8 cellular contexts compared by ENCODE assay signal in the genomic region with DNA sequence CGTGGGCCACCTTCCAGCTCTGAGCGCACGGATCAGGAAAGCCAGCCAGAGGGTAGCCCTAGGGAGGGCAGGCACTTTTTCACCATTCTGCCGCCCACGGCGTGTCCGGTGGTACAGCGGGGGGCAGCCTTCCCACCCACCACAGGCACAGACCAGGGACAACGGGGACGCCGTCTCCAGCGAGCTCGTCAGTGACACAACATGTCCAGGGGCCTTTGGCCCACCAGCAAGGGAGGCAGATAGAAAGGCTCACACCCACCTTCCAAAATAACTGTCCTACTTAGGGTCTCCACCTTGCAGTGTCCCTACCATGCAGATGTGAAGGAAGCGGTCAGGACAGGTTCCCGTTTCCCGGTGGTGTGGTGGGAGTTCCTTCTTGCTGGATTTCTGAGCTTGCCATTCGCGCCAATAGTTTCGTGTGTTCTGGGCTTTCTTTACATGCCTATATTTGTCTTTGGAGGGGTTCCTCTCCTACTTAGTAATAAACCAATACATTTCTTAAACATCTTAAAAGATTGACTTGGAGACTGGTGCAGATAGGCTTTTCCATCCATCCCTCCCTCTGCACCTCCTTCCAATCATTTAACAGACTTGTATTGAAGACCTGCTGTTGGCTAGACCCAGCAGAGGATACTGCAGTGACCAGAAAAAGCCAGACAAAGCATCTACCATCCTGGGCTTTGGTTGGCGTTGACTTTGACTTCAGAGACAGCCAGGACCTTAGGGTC.
A peak's percentile ranks its signal among the peaks of the same experiment; 100 is the strongest.
DNase-seq lines count a peak whose midpoint lies in the region; ATAC-seq and TF ChIP-seq lines count a peak whose summit lies in the region.

No MANE protein-coding gene starts in this region.

- DNase-seq in GM19238 (ENCODE audit: insufficient read length, low spot score) (peak; percentile 19), astrocyte of the cerebellum (ENCODE audit: low read depth) (no peak), tibial artery (no peak), NCI-H524 (lab: John Stamatoyannopoulos, UW) (no peak)
- no peak for DNase-seq in stimulated activated CD4-positive, alpha-beta T cell treated with anti-CD3 and anti-CD28 coated beads, Interleukin-2, amount 100 ng/mL, for 48 hours

- H3K9me3 ChIP-seq in tibial artery: no peaks in the 10 kb centered on the region

- H3K4me3 ChIP-seq in astrocyte of the cerebellum (ENCODE audit: low read depth, low read length) (peak overlapping the region; percentile 85), tibial artery (peak overlapping the region; percentile 72 to 88)

- H3K36me3 ChIP-seq in tibial artery: peaks cover 0 to 12% (median 10%) of the 10 kb centered on the region in 3 donors

- TF ChIP-seq CTCF in astrocyte of the cerebellum (IDR thresholded peaks at IDR 0.05; ENCODE audit: low read depth, low read length, missing control alignments) (no peak), tibial artery (IDR thresholded peaks at IDR 0.05) (no peak)

- intact Hi-C loops in tibial artery (cut with DNase I; ENCODE audit: low total_unique reads): no loop called here

- H3K27ac ChIP-seq in layer of hippocampus (ENCODE audit: low read depth, low read length) (peak overlapping the region; percentile 84), tibial artery (peak overlapping the region; percentile 88 to 89)

- ATAC-seq in HG03460 (IDR thresholded peaks at IDR 0.05; ENCODE audit: unreplicated experiment) (peak; percentile 15), GM18520 (IDR thresholded peaks at IDR 0.05; ENCODE audit: unreplicated experiment) (no peak)

- H3K27me3 ChIP-seq in layer of hippocampus (ENCODE audit: control insufficient read depth, insufficient read depth, low read length) (no peaks in the 10 kb centered on the region), tibial artery (no peaks in the 10 kb centered on the region)

- in situ Hi-C loops in astrocyte of the cerebellum (cut with HindIII; ENCODE audit: low sequenced_read_pairs): no loop called here

- H3K4me1 ChIP-seq in tibial artery: peaks cover 0 to 29% (median 14%) of the 10 kb centered on the region in 4 donors
